ENCODE assay signal across 8 cellular contexts in genomic region chr1:42957880-42958487, GRCh38. TPM values are rescaled to one million over a fixed set of nuclear protein-coding genes. Genes with fewer than 3 reads are reported as not detected.
A peak's percentile ranks its signal among the peaks of the same experiment; 100 is the strongest.
DNase-seq lines count a peak whose midpoint lies in the region; ATAC-seq and TF ChIP-seq lines count a peak whose summit lies in the region.

No MANE protein-coding gene starts in this region.

- H3K4me1 Mint-ChIP-seq in CD4-positive, alpha-beta T cell (ENCODE audit: low read depth), result peaks cover 63% of the 10 kb centered on the region

- CTCF ChIA-PET in CD4-positive, alpha-beta T cell (lab: Charles Lee), result interaction anchor here (1.0 to 3.5 kb wide), 5 partner anchors 11 to 45 kb away, joined by 3 to 24 read pairs (median 4); no protein-coding TSS in a partner anchor

- peak; percentile 24 to 67 (median 44) for DNase-seq in CD4-positive, alpha-beta T cell
- peak; percentile 51 for DNase-seq in activated effector memory CD4-positive, alpha-beta T cell treated with Interleukin-2 at 50 U/mL for 16 hours
- peak in 1 of 2 donors; percentile 26 for DNase-seq in foreskin keratinocyte

- peak overlapping the region; percentile 69 to 85 for H3K4me3 ChIP-seq in neutrophil (ENCODE audit: low read depth in 1 of 2, low read length in 1 of 2)
- peak overlapping the region; percentile 73 for H3K4me3 ChIP-seq in thymus (ENCODE audit: low read length)

- 1% methylated on average over 72 of the region's 72 CpGs for WGBS in thymus

- peak overlapping the region; percentile 97 for H3K4me3 Mint-ChIP-seq in CD4-positive, alpha-beta T cell

- H3K36me3 ChIP-seq in neutrophil (no peaks in the 10 kb centered on the region), thymus (ENCODE audit: control insufficient read depth, insufficient read depth) (peaks cover 3% of the 10 kb centered on the region)

- peaks cover 36% of the 10 kb centered on the region for H3K36me3 Mint-ChIP-seq in CD4-positive, alpha-beta T cell (ENCODE audit: low read depth)

- intact Hi-C loops in CD4-positive, alpha-beta T cell (cut with DNase I, micrococcal nuclease), result loop anchor here (1.0 to 10.0 kb wide), 6 partner anchors 26 to 623 kb away; partner anchors contain the start of genes CFAP57 (in 1 of the 2), EBNA1BP2 (in 1 of the 2), ERMAP (in 1 of the 2) and FOXJ3 (in 1 of the 2)

- POLR2A ChIA-PET in CD4-positive, alpha-beta T cell (lab: Charles Lee), result interaction anchor here (0.6 to 6.6 kb wide), 7 partner anchors 12 to 34 kb away, joined by 3 to 64 read pairs (median 6); no protein-coding TSS in a partner anchor

- H3K27ac Mint-ChIP-seq in CD4-positive, alpha-beta T cell, result peak overlapping the region; percentile 96

- H3K27me3 Mint-ChIP-seq in CD4-positive, alpha-beta T cell, result no peaks in the 10 kb centered on the region

- peak overlapping the region; percentile 76 for H3K27ac ChIP-seq in CD4-positive, alpha-beta T cell (ENCODE audit: low read depth, low read length)
- H3K27ac ChIP-seq in foreskin keratinocyte (peak overlapping the region; percentile 54), neutrophil (no peak overlapping the region), thymus (ENCODE audit: low read depth) (peak overlapping the region; percentile 88)

- TF ChIP-seq CTCF in CD4-positive, alpha-beta T cell (IDR thresholded peaks at IDR 0.05), result no peak
- TF ChIP-seq CTCF in foreskin keratinocyte (conservative IDR thresholded peaks at IDR 0.05), result peak; percentile 20
- no peak for TF ChIP-seq CTCF in neutrophil (IDR thresholded peaks at IDR 0.05)

- H3K4me1 ChIP-seq in foreskin keratinocyte (peaks cover 26% of the 10 kb centered on the region), neutrophil (ENCODE audit: control insufficient read depth in 1 of 2, insufficient read depth in 1 of 2, low read depth in 1 of 2, low read length in 1 of 2) (peaks cover 28 to 33% of the 10 kb centered on the region in 2 experiments), thymus (ENCODE audit: control insufficient read depth, insufficient read depth, low read length) (peaks cover 28% of the 10 kb centered on the region)

- ATAC-seq in CD4-positive, alpha-beta T cell (ENCODE audit: poor library complexity), result peak; percentile 10
- peak; percentile 53 for ATAC-seq in GM19328 (IDR thresholded peaks at IDR 0.05; ENCODE audit: unreplicated experiment)
- peak; percentile 48 for ATAC-seq in HG03439 (IDR thresholded peaks at IDR 0.05; ENCODE audit: unreplicated experiment)
- ATAC-seq in foreskin keratinocyte, result peak; percentile 3

- no peaks in the 10 kb centered on the region for H3K9me3 ChIP-seq in CD4-positive, alpha-beta T cell (ENCODE audit: control insufficient read depth, low read length)
- no peaks in the 10 kb centered on the region for H3K9me3 ChIP-seq in neutrophil
- no peaks in the 10 kb centered on the region for H3K9me3 ChIP-seq in thymus (ENCODE audit: control insufficient read depth)

- H3K9me3 Mint-ChIP-seq in CD4-positive, alpha-beta T cell, result no peaks in the 10 kb centered on the region

- H3K27me3 ChIP-seq in CD4-positive, alpha-beta T cell (ENCODE audit: control insufficient read depth, insufficient read depth, low read length), result no peaks in the 10 kb centered on the region
- H3K27me3 ChIP-seq in foreskin keratinocyte, result no peaks in the 10 kb centered on the region
- H3K27me3 ChIP-seq in neutrophil, result peaks cover 67% of the 10 kb centered on the region
- no peaks in the 10 kb centered on the region for H3K27me3 ChIP-seq in thymus (ENCODE audit: control insufficient read depth, insufficient read depth)

TF ChIP-seq in PFSK-1, 5 proteins besides CTCF, POLR2A, EP300 and RAD21:
- TF ChIP-seq FOXP2 (optimal IDR thresholded peaks at IDR 0.05; ENCODE audit: borderline replicate concordance, extremely low read depth, extremely low read length, insufficient read depth) (no peak), POLR2AphosphoS5 (IDR thresholded peaks at IDR 0.05; ENCODE audit: low read depth, low read length) (no peak), TAF1 (IDR thresholded peaks at IDR 0.05; ENCODE audit: borderline replicate concordance, insufficient read depth, low read length) (no peak), SIN3A (IDR thresholded peaks at IDR 0.05; ENCODE audit: borderline replicate concordance, insufficient read depth, low read length) (peak; percentile 56; the same call in 1 of the 2 replicates), REST (IDR thresholded peaks at IDR 0.05; ENCODE audit: insufficient read depth in 1 of 2, low read depth in 2 of 2, low read length in 2 of 2) (no peak)

RNA-seq across cellular contexts. Expression of gene SLC2A1, which starts 0.7 kb away (rescaled TPM):
- total RNA-seq in CD4-positive, alpha-beta T cell, result 10 to 100 TPM; 78.6 to 80.9 TPM
- polyA plus RNA-seq in PFSK-1 (2012; ENCODE audit: insufficient read length, low read depth), result 37.4 TPM
- total RNA-seq in foreskin keratinocyte, result 204 and 209 TPM in 2 replicates
- polyA plus RNA-seq in foreskin keratinocyte, result 178 and 182 TPM in 2 replicates
- 15.9 TPM for polyA plus RNA-seq in thymus

Comparison
In these comparisons a context has a peak if more than half of its experiments do, and no peak if none do; other contexts are left out.
1. ATAC-seq: peak in every context shown above with its lines; median percentile 53 in GM19328; 48 in HG03439; 10 in CD4-positive, alpha-beta T cell; 3 in foreskin keratinocyte.